ENCODE assay signal across 8 cellular contexts in genomic region chr12:116916714-116917114, GRCh38. TPM values are rescaled to one million over a fixed set of nuclear protein-coding genes. Genes with fewer than 3 reads are reported as not detected.
DNase-seq lines count a peak whose midpoint lies in the region; ATAC-seq and TF ChIP-seq lines count a peak whose summit lies in the region.

No MANE protein-coding gene starts in this region.

- H3K27ac Mint-ChIP-seq in CD8-positive, alpha-beta T cell = peak overlapping the region; percentile 42
- no peak overlapping the region for H3K27ac Mint-ChIP-seq in nephron progenitor cell
- no peak overlapping the region for H3K27ac Mint-ChIP-seq in glutamatergic neuron (ENCODE audit: unreplicated experiment)

- no peaks in the 10 kb centered on the region for H3K9me3 ChIP-seq in CD8-positive, alpha-beta T cell (ENCODE audit: low read length)
- no peaks in the 10 kb centered on the region for H3K9me3 ChIP-seq in adipocyte (ENCODE audit: control insufficient read depth, low read length)
- H3K9me3 ChIP-seq in right lobe of liver = no peaks in the 10 kb centered on the region

- POLR2A ChIA-PET in CD8-positive, alpha-beta T cell (lab: Charles Lee) = interaction anchor here (0.6 kb wide), 1 partner anchor 216 kb away, joined by 3 read pairs; no protein-coding TSS in a partner anchor

- H3K4me3 Mint-ChIP-seq in CD8-positive, alpha-beta T cell = no peak overlapping the region
- H3K4me3 Mint-ChIP-seq in nephron progenitor cell (no peak overlapping the region), glutamatergic neuron (ENCODE audit: unreplicated experiment) (no peak overlapping the region)

- H3K27me3 ChIP-seq in CD8-positive, alpha-beta T cell (ENCODE audit: insufficient read depth, low read length) = no peaks in the 10 kb centered on the region
- H3K27me3 ChIP-seq in adipocyte (replicated peaks; ENCODE audit: control insufficient read depth, insufficient read depth, low read length) (no peaks in the 10 kb centered on the region), right lobe of liver (no peaks in the 10 kb centered on the region)

- H3K4me3 ChIP-seq in CD8-positive, alpha-beta T cell (ENCODE audit: low read depth, low read length) = no peak overlapping the region
- no peak overlapping the region for H3K4me3 ChIP-seq in adipocyte (ENCODE audit: low read length)
- H3K4me3 ChIP-seq in right lobe of liver = no peak overlapping the region

- TF ChIP-seq CTCF in CD8-positive, alpha-beta T cell (IDR thresholded peaks at IDR 0.05) = no peak
- TF ChIP-seq CTCF in right lobe of liver (IDR thresholded peaks at IDR 0.05) (peak in 1 of 4 donors; percentile 14), nephron progenitor cell (IDR thresholded peaks at IDR 0.05) (no peak), glutamatergic neuron (IDR thresholded peaks at IDR 0.05; ENCODE audit: partially characterized antibody, unreplicated experiment) (no peak)

- no peaks in the 10 kb centered on the region for H3K36me3 ChIP-seq in CD8-positive, alpha-beta T cell (ENCODE audit: insufficient read depth, low read length)
- H3K36me3 ChIP-seq in adipocyte (ENCODE audit: control insufficient read depth, insufficient read depth, low read length, severe bottlenecking) (no peaks in the 10 kb centered on the region), right lobe of liver (no peaks in the 10 kb centered on the region)

- 31% methylated on average over 2 of the region's 5 CpGs for WGBS in right lobe of liver (ENCODE audit: insufficient coverage, low coverage, low lambda C conversion rate, missing lambda C conversion rate)

- no peak overlapping the region for H3K27ac ChIP-seq in CD8-positive, alpha-beta T cell (ENCODE audit: low read depth, low read length)
- no peak overlapping the region for H3K27ac ChIP-seq in right lobe of liver

- TF ChIP-seq POLR2A in right lobe of liver (IDR thresholded peaks at IDR 0.05) = no peak

- peaks cover 24% of the 10 kb centered on the region for H3K36me3 Mint-ChIP-seq in CD8-positive, alpha-beta T cell
- H3K36me3 Mint-ChIP-seq in nephron progenitor cell (ENCODE audit: low read depth) = peaks cover 47% of the 10 kb centered on the region
- H3K36me3 Mint-ChIP-seq in glutamatergic neuron (ENCODE audit: unreplicated experiment) = no peaks in the 10 kb centered on the region

- intact Hi-C loops in CD8-positive, alpha-beta T cell (cut with DNase I, micrococcal nuclease) = loop anchor here (10.0 kb wide), 2 partner anchors 382 to 642 kb away; partner anchors contain the start of gene MED13L (in 1 of the 2)
- intact Hi-C loops in right lobe of liver (cut with DNase I) = no loop called here

- no peak overlapping the region for H3K9ac ChIP-seq in adipocyte (ENCODE audit: low read length)

- peaks cover 74% of the 10 kb centered on the region for H3K4me1 Mint-ChIP-seq in CD8-positive, alpha-beta T cell (ENCODE audit: low read depth)
- peaks cover 16% of the 10 kb centered on the region for H3K4me1 Mint-ChIP-seq in nephron progenitor cell
- H3K4me1 Mint-ChIP-seq in glutamatergic neuron (ENCODE audit: low read depth, unreplicated experiment) = peaks cover 1% of the 10 kb centered on the region

- ATAC-seq in CD8-positive, alpha-beta T cell = peak; percentile 87
- peak; percentile 95 for ATAC-seq in HG03342 (IDR thresholded peaks at IDR 0.05; ENCODE audit: unreplicated experiment)
- peak; percentile 64 to 88 (median 80) for ATAC-seq in right lobe of liver

- peaks cover 19% of the 10 kb centered on the region for H3K4me1 ChIP-seq in CD8-positive, alpha-beta T cell (ENCODE audit: insufficient read depth, low read length)
- H3K4me1 ChIP-seq in adipocyte (ENCODE audit: control insufficient read depth, insufficient read depth, low read length) (peaks cover 23% of the 10 kb centered on the region), right lobe of liver (peaks cover 0 to 11% (median 4%) of the 10 kb centered on the region in 4 donors)

- peak in 6 of 7 experiments; percentile 9 to 70 (median 45) for DNase-seq in CD8-positive, alpha-beta T cell
- DNase-seq in GM19238 (ENCODE audit: insufficient read length, low spot score) = peak; percentile 66
- DNase-seq in RPMI7951 (ENCODE audit: low read depth) = peak; percentile 93
- DNase-seq in adipocyte (ENCODE audit: low read depth) = peak; percentile 54
- peak in 1 of 3 donors; percentile 23 for DNase-seq in right lobe of liver
- DNase-seq in nephron progenitor cell = no peak
- no peak for DNase-seq in glutamatergic neuron

- H3K9me3 Mint-ChIP-seq in CD8-positive, alpha-beta T cell = no peaks in the 10 kb centered on the region
- no peaks in the 10 kb centered on the region for H3K9me3 Mint-ChIP-seq in nephron progenitor cell
- H3K9me3 Mint-ChIP-seq in glutamatergic neuron (ENCODE audit: unreplicated experiment) = no peaks in the 10 kb centered on the region

- H3K27me3 Mint-ChIP-seq in CD8-positive, alpha-beta T cell (ENCODE audit: low read depth) = no peaks in the 10 kb centered on the region
- no peaks in the 10 kb centered on the region for H3K27me3 Mint-ChIP-seq in nephron progenitor cell (ENCODE audit: low read depth, poor library complexity)
- no peaks in the 10 kb centered on the region for H3K27me3 Mint-ChIP-seq in glutamatergic neuron (ENCODE audit: unreplicated experiment)

- CTCF ChIA-PET in CD8-positive, alpha-beta T cell (lab: Charles Lee) = no interaction called here

RNA-seq across cellular contexts. Expression of gene FBXW8, which starts 6.0 kb away (rescaled TPM):
- 1 to 10 TPM; 5.6 to 6.5 TPM for total RNA-seq in CD8-positive, alpha-beta T cell
- 6.1 and 6.6 TPM in 2 replicates for total RNA-seq in RPMI7951 (2014; rRNA removed; shearing (Covaris generic))
- 1 to 10 TPM; 4.5 to 9.6 (median 6.3) TPM for total RNA-seq in right lobe of liver
- total RNA-seq in glutamatergic neuron (ENCODE audit: unreplicated experiment) = 16.2 TPM

RNA-seq across cellular contexts. Expression of gene HRK, which starts 35.5 kb away (rescaled TPM):
- total RNA-seq in CD8-positive, alpha-beta T cell = under 1 TPM in 1 of 2 experiments, not detected in 1; 0.05 TPM
- not detected in 2 replicates for total RNA-seq in RPMI7951 (2014; rRNA removed; shearing (Covaris generic))
- not detected for total RNA-seq in right lobe of liver
- total RNA-seq in glutamatergic neuron (ENCODE audit: unreplicated experiment) = 2.4 TPM

Comparison
In these comparisons a context has a peak if more than half of its experiments do, and no peak if none do; other contexts are left out.
1. DNase-seq: peak in CD8-positive, alpha-beta T cell (6 of 7), GM19238 (single experiment), RPMI7951 (single experiment) and adipocyte (single experiment); none in nephron progenitor cell (single experiment) and glutamatergic neuron (single experiment).
2. intact Hi-C loops: an anchor here in CD8-positive, alpha-beta T cell (10.0 kb wide); none called in right lobe of liver.
3. Peak in every context shown above with its lines, with median percentiles within 50 percentile points of each other: ATAC-seq.